19 cellular contexts compared by ENCODE assay signal in genomic region chr2:23713352-23713751, GRCh38.
DNase-seq lines count a peak whose midpoint lies in the region; ATAC-seq and TF ChIP-seq lines count a peak whose summit lies in the region.
"Had no signal": no experiment of that assay in that cellular context is flagged by ENCODE, and none has a peak within 500 bp of the region (broad histone marks: within the 10 kb centered on the region; RNA-seq: fewer than 3 reads in every experiment).

No MANE protein-coding gene starts in this region.

- no peaks in the 10 kb centered on the region for H3K36me3 ChIP-seq in OCI-LY7 (ENCODE audit: insufficient read depth, low read length)

- H3K9me2 ChIP-seq in OCI-LY7 (ENCODE audit: insufficient read depth, low read length), result no peaks in the 10 kb centered on the region
- H3K9me2 ChIP-seq: SK-N-SH had no signal

- peak overlapping the region in 1 of 2 donors; percentile 30 for H3K27ac Mint-ChIP-seq in stimulated activated naive CD8-positive, alpha-beta T cell treated with anti-CD3 and anti-CD28 coated beads, Interleukin-15, amount 100 ng/mL, for 72 hours
- H3K27ac Mint-ChIP-seq in chondrocyte (ENCODE audit: unreplicated experiment), result peak overlapping the region; percentile 25
- peak overlapping the region; percentile 77 for H3K27ac Mint-ChIP-seq in type B pancreatic cell
- H3K27ac Mint-ChIP-seq: CD8-positive, alpha-beta memory T cell; HFFc6; IgD-negative memory B cell had no signal

- no peak overlapping the region for H2AFZ ChIP-seq in OCI-LY7 (ENCODE audit: low read length)

- TF ChIP-seq CTCF in chondrocyte (IDR thresholded peaks at IDR 0.05) (no peak), type B pancreatic cell (conservative IDR thresholded peaks at IDR 0.05) (no peak), OCI-LY7 (conservative IDR thresholded peaks at IDR 0.05; ENCODE audit: low read length) (no peak)

- no peak overlapping the region for H3K4me2 ChIP-seq in OCI-LY7 (ENCODE audit: low read length)
- H3K4me2 ChIP-seq: BLaER1 treated with 17β-estradiol and CSF1 and Interleukin-3, amounts not matched to agents 10 nM and 100 nM; SK-N-SH had no signal

- no peaks in the 10 kb centered on the region for H3K4me1 Mint-ChIP-seq in stimulated activated naive CD8-positive, alpha-beta T cell treated with anti-CD3 and anti-CD28 coated beads, Interleukin-15, amount 100 ng/mL, for 72 hours
- H3K4me1 Mint-ChIP-seq in chondrocyte (ENCODE audit: low read depth), result peaks cover 17% of the 10 kb centered on the region
- H3K4me1 Mint-ChIP-seq in type B pancreatic cell (ENCODE audit: unreplicated experiment), result peaks cover 21% of the 10 kb centered on the region
- H3K4me1 Mint-ChIP-seq: CD8-positive, alpha-beta memory T cell had no signal

- intact Hi-C loops in OCI-LY7 (cut with micrococcal nuclease; ENCODE audit: unreplicated experiment), result no loop called here

- H3K36me3 Mint-ChIP-seq in chondrocyte (ENCODE audit: low read depth) (peaks cover 3% of the 10 kb centered on the region), type B pancreatic cell (peaks cover 16% of the 10 kb centered on the region)

- POLR2A ChIA-PET in OCI-LY7 (lab: Charles Lee), result interaction anchor here (0.7 kb wide), 2 partner anchors 95 to 775 kb away, joined by 3 to 5 read pairs; no protein-coding TSS in a partner anchor

- no peak overlapping the region for H3K27ac ChIP-seq in OCI-LY7 (ENCODE audit: low read depth, low read length, poor library complexity, severe bottlenecking)
- H3K27ac ChIP-seq: BLaER1 treated with 17β-estradiol and CSF1 and Interleukin-3, amounts not matched to agents 10 nM and 100 nM had no signal

- DNase-seq in stimulated activated naive CD8-positive, alpha-beta T cell treated with anti-CD3 and anti-CD28 coated beads, Interleukin-15, amount 100 ng/mL, for 72 hours, result no peak
- no peak for DNase-seq in stimulated activated naive CD8-positive, alpha-beta T cell treated with anti-CD3 and anti-CD28 coated beads, Interleukin-15, Interleukin-2, amounts not matched to agents 100 U/mL and 50 U/mL, for 24 hours
- DNase-seq in SIG-M5 (lab: John Stamatoyannopoulos, UW), result peak; percentile 40
- DNase-seq in chondrocyte (ENCODE audit: low spot score), result no peak
- no peak for DNase-seq in type B pancreatic cell (ENCODE audit: extremely low spot score, unreplicated experiment)
- no peak for DNase-seq in OCI-LY7 (ENCODE audit: low spot score)
- no peak for DNase-seq in Ammon's horn (ENCODE audit: low spot score)
- no peak for DNase-seq in NCI-H2029 treated with DMSO at 0.1 percent for 48 hours (lab: John Stamatoyannopoulos, UW)
- DNase-seq: CD8-positive, alpha-beta memory T cell; DMS79; H7; HFFc6; Kasumi-1; MG63; NCI-H1694 treated with DMSO at 0.1 percent for 48 hours; NCI-H526; SK-N-SH had no signal

- H3K79me2 ChIP-seq in OCI-LY7 (ENCODE audit: insufficient read depth, low read depth, low read length), result no peaks in the 10 kb centered on the region

- H4K20me1 ChIP-seq in OCI-LY7 (ENCODE audit: insufficient read depth, low read length), result no peaks in the 10 kb centered on the region
- H4K20me1 ChIP-seq: BLaER1 treated with 17β-estradiol and CSF1 and Interleukin-3, amounts not matched to agents 10 nM and 100 nM had no signal

- CTCF ChIA-PET in OCI-LY7 (lab: Charles Lee; ENCODE audit: unreplicated experiment), result no interaction called here

- H3K27me3 Mint-ChIP-seq in stimulated activated naive CD8-positive, alpha-beta T cell treated with anti-CD3 and anti-CD28 coated beads, Interleukin-15, amount 100 ng/mL, for 72 hours, result no peaks in the 10 kb centered on the region
- H3K27me3 Mint-ChIP-seq in chondrocyte (ENCODE audit: low read depth) (no peaks in the 10 kb centered on the region), type B pancreatic cell (no peaks in the 10 kb centered on the region)
- H3K27me3 Mint-ChIP-seq: CD8-positive, alpha-beta memory T cell; IgD-negative memory B cell had no signal

- H3K4me3 Mint-ChIP-seq in stimulated activated naive CD8-positive, alpha-beta T cell treated with anti-CD3 and anti-CD28 coated beads, Interleukin-15, amount 100 ng/mL, for 72 hours, result no peak overlapping the region
- H3K4me3 Mint-ChIP-seq in chondrocyte (ENCODE audit: unreplicated experiment) (no peak overlapping the region), type B pancreatic cell (no peak overlapping the region)
- H3K4me3 Mint-ChIP-seq: CD8-positive, alpha-beta memory T cell; HFFc6; IgD-negative memory B cell had no signal

- H3K4me3 ChIP-seq in OCI-LY7 (ENCODE audit: low read depth, low read length, poor library complexity, severe bottlenecking), result no peak overlapping the region
- H3K4me3 ChIP-seq: BLaER1 treated with 17β-estradiol and CSF1 and Interleukin-3, amounts not matched to agents 10 nM and 100 nM; MG63 had no signal

- no peaks in the 10 kb centered on the region for H3K9me3 Mint-ChIP-seq in stimulated activated naive CD8-positive, alpha-beta T cell treated with anti-CD3 and anti-CD28 coated beads, Interleukin-15, amount 100 ng/mL, for 72 hours
- no peaks in the 10 kb centered on the region for H3K9me3 Mint-ChIP-seq in chondrocyte (ENCODE audit: low read depth)
- no peaks in the 10 kb centered on the region for H3K9me3 Mint-ChIP-seq in type B pancreatic cell
- H3K9me3 Mint-ChIP-seq: CD8-positive, alpha-beta memory T cell; HFFc6; IgD-negative memory B cell had no signal

- no TSS peak for BruUV-seq in OCI-LY7 (replicated peaks; lab: Mats Ljungman, UMichigan)

- ATAC-seq in stimulated activated naive CD8-positive, alpha-beta T cell treated with anti-CD3 and anti-CD28 coated beads, Interleukin-15, amount 100 ng/mL, for 72 hours, result peak; percentile 50
- ATAC-seq in stimulated activated naive CD8-positive, alpha-beta T cell treated with anti-CD3 and anti-CD28 coated beads, Interleukin-15, Interleukin-2, amounts not matched to agents 100 U/mL and 50 U/mL, for 24 hours, result no peak

- no peaks in the 10 kb centered on the region for H3K9me3 ChIP-seq in OCI-LY7 (ENCODE audit: low read length)
- H3K9me3 ChIP-seq: BLaER1 treated with 17β-estradiol and CSF1 and Interleukin-3, amounts not matched to agents 10 nM and 100 nM; MG63; SK-N-SH had no signal

- H3K4me1 ChIP-seq in OCI-LY7 (ENCODE audit: insufficient read depth, low read length, poor library complexity, severe bottlenecking), result no peaks in the 10 kb centered on the region
